ENCODE assay signal across 14 cellular contexts in genomic region chr10:62073429-62073828, GRCh38.
A peak's percentile ranks its signal among the peaks of the same experiment; 100 is the strongest.
DNase-seq lines count a peak whose midpoint lies in the region; ATAC-seq and TF ChIP-seq lines count a peak whose summit lies in the region.
"Had no signal": no experiment of that assay in that cellular context is flagged by ENCODE, and none has a peak within 500 bp of the region (broad histone marks: within the 10 kb centered on the region; RNA-seq: fewer than 3 reads in every experiment).

No MANE protein-coding gene starts in this region.

- no peaks in the 10 kb centered on the region for H3K9me3 Mint-ChIP-seq in CD4-positive, CD25-positive, alpha-beta regulatory T cell

- H3K4me1 ChIP-seq in CD4-positive, CD25-positive, alpha-beta regulatory T cell (ENCODE audit: control insufficient read depth, insufficient read depth, low read length, poor library complexity, severe bottlenecking) = peaks cover 59% of the 10 kb centered on the region
- H3K4me1 ChIP-seq in adipocyte (ENCODE audit: control insufficient read depth, insufficient read depth, low read length) (peaks cover 93% of the 10 kb centered on the region), muscle layer of colon (ENCODE audit: insufficient read depth, low read length) (peaks cover 61% of the 10 kb centered on the region)
- H3K4me1 ChIP-seq: right lobe of liver had no signal

- H3K36me3 Mint-ChIP-seq in CD4-positive, CD25-positive, alpha-beta regulatory T cell = peaks cover 82% of the 10 kb centered on the region

- no peaks in the 10 kb centered on the region for H3K27me3 ChIP-seq in CD4-positive, CD25-positive, alpha-beta regulatory T cell (ENCODE audit: control insufficient read depth, insufficient read depth, low read length)
- H3K27me3 ChIP-seq in adipocyte (replicated peaks; ENCODE audit: control insufficient read depth, insufficient read depth, low read length) (no peaks in the 10 kb centered on the region), muscle layer of colon (ENCODE audit: control insufficient read depth in 1 of 2, insufficient read depth in 2 of 2, low read length in 2 of 2) (no peaks in the 10 kb centered on the region)
- H3K27me3 ChIP-seq: Peyer's patch, right lobe of liver had no signal

- TF ChIP-seq CTCF in 22Rv1 (IDR thresholded peaks at IDR 0.05) = no peak

- H3K27ac Mint-ChIP-seq in CD4-positive, CD25-positive, alpha-beta regulatory T cell = peak overlapping the region; percentile 57 to 99 (median 77)

- DNase-seq in CD4-positive, CD25-positive, alpha-beta regulatory T cell = no peak
- DNase-seq in adipocyte (ENCODE audit: low read depth) = no peak
- no peak for DNase-seq in NCI-H187 (lab: John Stamatoyannopoulos, UW)
- DNase-seq: COR-L47, mucosa of descending colon, Peyer's patch, right lobe of liver, T1000 had no signal

- ATAC-seq in CD4-positive, CD25-positive, alpha-beta regulatory T cell (ENCODE audit: low read depth in 2 of 2) = no peak
- no peak for ATAC-seq in HG02852 (IDR thresholded peaks at IDR 0.05; ENCODE audit: unreplicated experiment)
- ATAC-seq in GM19463 (IDR thresholded peaks at IDR 0.05; ENCODE audit: unreplicated experiment) = no peak
- no peak for ATAC-seq in esophagus mucosa
- ATAC-seq: mucosa of descending colon, right lobe of liver had no signal

- H3K27ac ChIP-seq in 22Rv1 (peak overlapping the region; percentile 2; the same call in 1 of the 2 replicates), muscle layer of colon (ENCODE audit: low read depth, low read length) (no peak overlapping the region)
- H3K27ac ChIP-seq in CD4-positive, CD25-positive, alpha-beta regulatory T cell (ENCODE audit: insufficient read depth, low read length, poor library complexity, severe bottlenecking) = peak overlapping the region; percentile 15
- H3K27ac ChIP-seq: HL-60, Peyer's patch, right lobe of liver had no signal

- no peaks in the 10 kb centered on the region for H3K27me3 Mint-ChIP-seq in CD4-positive, CD25-positive, alpha-beta regulatory T cell

- H3K9me3 ChIP-seq in CD4-positive, CD25-positive, alpha-beta regulatory T cell (ENCODE audit: control insufficient read depth in 2 of 2, low read length in 2 of 2) = no peaks in the 10 kb centered on the region
- H3K9me3 ChIP-seq in adipocyte (ENCODE audit: control insufficient read depth, low read length) = no peaks in the 10 kb centered on the region
- H3K9me3 ChIP-seq in muscle layer of colon (ENCODE audit: low read length) = no peaks in the 10 kb centered on the region
- H3K9me3 ChIP-seq: mucosa of descending colon, Peyer's patch, right lobe of liver had no signal

- peak overlapping the region; percentile 2 to 49 (median 24) for H3K4me3 Mint-ChIP-seq in CD4-positive, CD25-positive, alpha-beta regulatory T cell

- peak overlapping the region; percentile 51 for H3K4me3 ChIP-seq in CD4-positive, CD25-positive, alpha-beta regulatory T cell (ENCODE audit: low read depth, low read length)
- H3K4me3 ChIP-seq in adipocyte (ENCODE audit: low read length) (no peak overlapping the region), muscle layer of colon (ENCODE audit: low read depth in 1 of 2, low read length in 2 of 2) (no peak overlapping the region)
- H3K4me3 ChIP-seq: mucosa of descending colon, Peyer's patch, right lobe of liver had no signal

- peaks cover 75% of the 10 kb centered on the region for H3K36me3 ChIP-seq in CD4-positive, CD25-positive, alpha-beta regulatory T cell (ENCODE audit: control insufficient read depth, insufficient read depth, low read length)
- peaks cover 91% of the 10 kb centered on the region for H3K36me3 ChIP-seq in adipocyte (ENCODE audit: control insufficient read depth, insufficient read depth, low read length, severe bottlenecking)
- H3K36me3 ChIP-seq in muscle layer of colon (ENCODE audit: insufficient read depth, low read length) = peaks cover 23% of the 10 kb centered on the region

- H3K9ac ChIP-seq in adipocyte (ENCODE audit: low read length) (peak overlapping the region; percentile 52), muscle layer of colon (ENCODE audit: low read length) (peak overlapping the region; percentile 8)

- H3K4me1 Mint-ChIP-seq in CD4-positive, CD25-positive, alpha-beta regulatory T cell = peaks cover 59 to 88% (median 74%) of the 10 kb centered on the region in 4 donors
